32 cellular contexts compared by ENCODE assay signal in the genomic region with DNA sequence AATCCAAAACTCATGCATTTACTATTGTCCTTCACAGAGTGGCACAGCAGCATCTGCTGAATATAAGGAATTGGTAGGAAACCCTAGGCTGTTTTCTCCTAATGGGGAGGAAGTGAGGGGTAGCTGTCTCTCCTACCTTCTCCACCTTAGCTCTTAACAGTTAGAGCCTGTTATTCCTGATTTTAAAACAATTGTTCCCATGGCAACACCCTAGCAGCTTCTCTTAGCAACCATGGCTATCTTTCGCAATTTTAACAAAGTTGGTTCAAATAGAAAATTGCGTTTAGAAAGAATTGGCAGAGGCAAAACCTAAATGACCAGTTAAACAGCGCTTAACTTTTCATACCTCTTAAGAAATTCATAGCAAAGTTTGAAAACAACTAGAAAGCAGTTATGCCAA.
"Had no signal": no experiment of that assay in that cellular context is flagged by ENCODE, and none has a peak within 500 bp of the region (broad histone marks: within the 10 kb centered on the region; RNA-seq: fewer than 3 reads in every experiment).

No MANE protein-coding gene starts in this region.

- H3K4me3 Mint-ChIP-seq: activated CD4-positive, alpha-beta memory T cell treated with anti-CD3 and anti-CD28 coated beads for 36 hours; activated CD4-positive, alpha-beta T cell treated with anti-CD3 and anti-CD28 coated beads for 36 hours; activated CD4-positive, alpha-beta T cell treated with anti-CD3 and anti-CD28 coated beads, Interleukin-2, amount 10 ng/mL, durations not matched to agents 24 days and 14 days; activated CD8-positive, alpha-beta memory T cell treated with anti-CD3 and anti-CD28 coated beads, Interleukin-2, amount 10 ng/mL, durations not matched to agents 7 days and 5 days; activated CD8-positive, alpha-beta T cell treated with anti-CD3 and anti-CD28 coated beads, Interleukin-2, amount 10 ng/mL, durations not matched to agents 7 days and 5 days; activated naive CD4-positive, alpha-beta T cell treated with anti-CD3 and anti-CD28 coated beads for 36 hours; activated naive CD4-positive, alpha-beta T cell treated with anti-CD3 and anti-CD28 coated beads, Interleukin-2, amount 50 U/mL, for 24 hours; activated naive CD8-positive, alpha-beta T cell treated with anti-CD3 and anti-CD28 coated beads for 36 hours; activated naive CD8-positive, alpha-beta T cell treated with anti-CD3 and anti-CD28 coated beads, Interleukin-2, amount 50 U/mL, for 24 hours; activated T-helper 1 cell treated with anti-CD3 and anti-CD28 coated beads, Interleukin-12 subunit alpha, Interleukin-12 subunit beta, Interleukin-2, Interleukin-4 antibody, amounts not matched to agents 30 ng/mL and 10 ng/mL and 1 ng/mL, durations not matched to agents 14 hours and 24 hours and 36 hours; effector memory CD8-positive, alpha-beta T cell had no signal

- H3K9me3 ChIP-seq: adrenal gland, body of pancreas had no signal

- H3K79me2 ChIP-seq: hepatocyte had no signal

- H2AFZ ChIP-seq: hepatocyte had no signal

- H3K36me3 ChIP-seq: adrenal gland, esophagus muscularis mucosa, gastroesophageal sphincter, heart right ventricle had no signal

- H3K4me1 ChIP-seq: adrenal gland, body of pancreas, esophagus muscularis mucosa, gastroesophageal sphincter, heart right ventricle had no signal

- H3K27ac Mint-ChIP-seq: activated CD4-positive, alpha-beta memory T cell treated with anti-CD3 and anti-CD28 coated beads for 36 hours; activated CD4-positive, alpha-beta T cell treated with anti-CD3 and anti-CD28 coated beads for 36 hours; activated CD4-positive, alpha-beta T cell treated with anti-CD3 and anti-CD28 coated beads, Interleukin-2, amount 10 ng/mL, durations not matched to agents 24 days and 14 days; activated CD8-positive, alpha-beta memory T cell treated with anti-CD3 and anti-CD28 coated beads, Interleukin-2, amount 10 ng/mL, durations not matched to agents 7 days and 5 days; activated CD8-positive, alpha-beta T cell treated with anti-CD3 and anti-CD28 coated beads, Interleukin-2, amount 10 ng/mL, durations not matched to agents 7 days and 5 days; activated naive CD4-positive, alpha-beta T cell treated with anti-CD3 and anti-CD28 coated beads for 36 hours; activated naive CD4-positive, alpha-beta T cell treated with anti-CD3 and anti-CD28 coated beads, Interleukin-2, amount 50 U/mL, for 24 hours; activated naive CD8-positive, alpha-beta T cell treated with anti-CD3 and anti-CD28 coated beads for 36 hours; activated naive CD8-positive, alpha-beta T cell treated with anti-CD3 and anti-CD28 coated beads, Interleukin-2, amount 50 U/mL, for 24 hours; activated T-helper 1 cell treated with anti-CD3 and anti-CD28 coated beads, Interleukin-12 subunit alpha, Interleukin-12 subunit beta, Interleukin-2, Interleukin-4 antibody, amounts not matched to agents 30 ng/mL and 10 ng/mL and 1 ng/mL, durations not matched to agents 14 hours and 24 hours and 36 hours; activated T-helper 2 cell treated with anti-CD3 and anti-CD28 coated beads, Interferon-gamma antibody, Interleukin-2, Interleukin-4, amounts not matched to agents 10 μg/mL and 5 μg/mL and 100 μg/mL, durations not matched to agents 14 hours and 24 hours and 36 hours; effector memory CD8-positive, alpha-beta T cell had no signal

- H3K4me1 Mint-ChIP-seq: activated CD4-positive, alpha-beta T cell treated with anti-CD3 and anti-CD28 coated beads for 36 hours; activated CD4-positive, alpha-beta T cell treated with anti-CD3 and anti-CD28 coated beads, Interleukin-2, amount 10 ng/mL, durations not matched to agents 24 days and 14 days; activated CD8-positive, alpha-beta memory T cell treated with anti-CD3 and anti-CD28 coated beads, Interleukin-2, amount 10 ng/mL, durations not matched to agents 7 days and 5 days; activated naive CD4-positive, alpha-beta T cell treated with anti-CD3 and anti-CD28 coated beads, Interleukin-2, amount 50 U/mL, for 24 hours; activated naive CD8-positive, alpha-beta T cell treated with anti-CD3 and anti-CD28 coated beads for 36 hours; activated naive CD8-positive, alpha-beta T cell treated with anti-CD3 and anti-CD28 coated beads, Interleukin-2, amount 50 U/mL, for 24 hours had no signal

- H3K4me3 ChIP-seq: adrenal gland, body of pancreas, esophagus muscularis mucosa, gastroesophageal sphincter, heart right ventricle, hepatocyte had no signal

- H3K27me3 Mint-ChIP-seq: activated CD4-positive, alpha-beta memory T cell treated with anti-CD3 and anti-CD28 coated beads for 36 hours; activated CD4-positive, alpha-beta T cell treated with anti-CD3 and anti-CD28 coated beads for 36 hours; activated CD4-positive, alpha-beta T cell treated with anti-CD3 and anti-CD28 coated beads, Interleukin-2, amount 10 ng/mL, durations not matched to agents 24 days and 14 days; activated CD8-positive, alpha-beta memory T cell treated with anti-CD3 and anti-CD28 coated beads, Interleukin-2, amount 10 ng/mL, durations not matched to agents 7 days and 5 days; activated naive CD4-positive, alpha-beta T cell treated with anti-CD3 and anti-CD28 coated beads, Interleukin-2, amount 50 U/mL, for 24 hours; activated naive CD8-positive, alpha-beta T cell treated with anti-CD3 and anti-CD28 coated beads for 36 hours; activated naive CD8-positive, alpha-beta T cell treated with anti-CD3 and anti-CD28 coated beads, Interleukin-2, amount 50 U/mL, for 24 hours; effector memory CD8-positive, alpha-beta T cell had no signal

- H3K27ac ChIP-seq: adrenal gland, body of pancreas, esophagus muscularis mucosa, gastroesophageal sphincter, heart right ventricle, hepatocyte had no signal

- ATAC-seq: activated CD4-positive, alpha-beta T cell treated with anti-CD3 and anti-CD28 coated beads for 36 hours; activated CD8-positive, alpha-beta memory T cell treated with anti-CD3 and anti-CD28 coated beads, Interleukin-2, amount 10 ng/mL, durations not matched to agents 7 days and 5 days; activated CD8-positive, alpha-beta T cell treated with anti-CD3 and anti-CD28 coated beads, Interleukin-2, amount 10 ng/mL, durations not matched to agents 7 days and 5 days; activated naive CD8-positive, alpha-beta T cell treated with anti-CD3 and anti-CD28 coated beads, Interleukin-2, amount 50 U/mL, for 24 hours; body of pancreas; effector memory CD8-positive, alpha-beta T cell; gastroesophageal sphincter; heart right ventricle had no signal

- H3K36me3 Mint-ChIP-seq: activated CD4-positive, alpha-beta memory T cell treated with anti-CD3 and anti-CD28 coated beads for 36 hours; activated naive CD4-positive, alpha-beta T cell treated with anti-CD3 and anti-CD28 coated beads, Interleukin-2, amount 50 U/mL, for 24 hours; activated naive CD8-positive, alpha-beta T cell treated with anti-CD3 and anti-CD28 coated beads for 36 hours had no signal

- H3K27me3 ChIP-seq: adrenal gland, body of pancreas, esophagus muscularis mucosa, gastroesophageal sphincter, hepatocyte had no signal

- DNase-seq: activated CD4-positive, alpha-beta memory T cell treated with anti-CD3 and anti-CD28 coated beads for 36 hours; activated CD4-positive, alpha-beta T cell treated with anti-CD3 and anti-CD28 coated beads for 36 hours; activated CD4-positive, alpha-beta T cell treated with anti-CD3 and anti-CD28 coated beads, Interleukin-2, amount 10 ng/mL, durations not matched to agents 24 days and 14 days; activated CD4-positive, CD25-positive, alpha-beta regulatory T cell; activated CD4-positive, CD25-positive, alpha-beta regulatory T cell treated with anti-CD3 and anti-CD28 coated beads, Interleukin-2, amount 50 U/mL, for 72 hours; activated CD8-positive, alpha-beta memory T cell treated with anti-CD3 and anti-CD28 coated beads, Interleukin-2, amount 10 ng/mL, durations not matched to agents 7 days and 5 days; activated CD8-positive, alpha-beta memory T cell treated with anti-CD3 and anti-CD28 coated beads, Interleukin-2, amount 50 U/mL, for 4 hours; activated CD8-positive, alpha-beta T cell treated with anti-CD3 and anti-CD28 coated beads, Interleukin-2, amount 10 ng/mL, durations not matched to agents 7 days and 5 days; activated effector memory CD4-positive, alpha-beta T cell treated with anti-CD3 and anti-CD28 coated beads, Interleukin-2, amount 50 U/mL, for 16 hours; activated naive CD4-positive, alpha-beta T cell treated with anti-CD3 and anti-CD28 coated beads for 36 hours; activated naive CD8-positive, alpha-beta T cell treated with anti-CD3 and anti-CD28 coated beads for 36 hours; activated naive CD8-positive, alpha-beta T cell treated with anti-CD3 and anti-CD28 coated beads, Interleukin-2, amount 50 U/mL, for 24 hours; activated T-cell treated with anti-CD3 and anti-CD28 coated beads, Interleukin-2, amount 50 U/mL, for 1 hour; activated T-cell treated with anti-CD3 and anti-CD28 coated beads, Interleukin-2, amount 50 U/mL, for 48 hours; adrenal gland; amygdala; aorta; body of pancreas; caudate nucleus; cortex of kidney; dermis blood vessel endothelial cell; effector CD4-positive, alpha-beta T cell; effector memory CD8-positive, alpha-beta T cell; erythroblast; foreskin melanocyte; heart right ventricle had no signal

- H3K4me2 ChIP-seq: hepatocyte had no signal
